1 cellular context compared by ENCODE assay signal in genomic region chr11:17276236-17277023, GRCh38.
TF ChIP-seq lines count a peak whose summit lies in the region.

NUCB2 (plus strand) TSS chr11:17276739; CDS start chr11:17295324, 18,585 bp downstream.

TF ChIP-seq in K562, 482 proteins besides CTCF, POLR2A, EP300 and RAD21 (continued from another document and continues in another):
- TF ChIP-seq POLR2AphosphoS5 (IDR thresholded peaks at IDR 0.05; ENCODE audit: control insufficient read depth, insufficient read depth, low read depth, low read length) (peak; percentile 14), PRDM10 (IDR thresholded peaks at IDR 0.05; ENCODE audit: partially characterized antibody) (peak; percentile 90), ZNF280B (CRISPR knock-in tag; IDR thresholded peaks at IDR 0.05) (no peak), NCOA1 (IDR thresholded peaks at IDR 0.05; ENCODE audit: low read depth) (no peak), NUFIP1 (IDR thresholded peaks at IDR 0.05; ENCODE audit: partially characterized antibody) (no peak), ZBTB49 (CRISPR knock-in tag; IDR thresholded peaks at IDR 0.05; ENCODE audit: borderline replicate concordance) (0 out of 2 replicates have a peak, but pooled peaks have one; percentile 57), CHD2 (IDR thresholded peaks at IDR 0.05; ENCODE audit: low read depth, low read length) (peak; percentile 88), ZNF3 (CRISPR knock-in tag; IDR thresholded peaks at IDR 0.05) (no peak), SIN3B (IDR thresholded peaks at IDR 0.05; ENCODE audit: low read depth) (no peak), TGIF2 (CRISPR knock-in tag; IDR thresholded peaks at IDR 0.05) (0 out of 2 replicates have a peak, but pooled peaks have one; percentile 18), FOXO4 (CRISPR knock-in tag; IDR thresholded peaks at IDR 0.05) (no peak), MEF2D (tag; conservative IDR thresholded peaks at IDR 0.05; ENCODE audit: low read depth) (no peak), C11orf30 (IDR thresholded peaks at IDR 0.05; ENCODE audit: low read depth) (peak; percentile 71), TBP (optimal IDR thresholded peaks at IDR 0.05; ENCODE audit: low read depth, low read length) (peak; percentile 57), GTF2F1 (IDR thresholded peaks at IDR 0.05; ENCODE audit: low read depth, low read length) (no peak), ZNF408 (CRISPR knock-in tag; IDR thresholded peaks at IDR 0.05; ENCODE audit: low read depth) (no peak), MLX (CRISPR knock-in tag; conservative IDR thresholded peaks at IDR 0.05) (no peak), TAF15 (IDR thresholded peaks at IDR 0.05; ENCODE audit: low read depth, low read length) (no peak), RBM22 (IDR thresholded peaks at IDR 0.05; ENCODE audit: low read depth, low read length, poor library complexity, severe bottlenecking) (peak; percentile 95), FOXP1 (CRISPR knock-in tag; IDR thresholded peaks at IDR 0.05) (no peak), TEAD2 (tag; IDR thresholded peaks at IDR 0.05) (no peak), ZBTB17 (CRISPR knock-in tag; IDR thresholded peaks at IDR 0.05) (peak; percentile 73; the same call in 1 of the 2 replicates), FOXJ2 (tag; IDR thresholded peaks at IDR 0.05) (no peak), KLF16 (IDR thresholded peaks at IDR 0.05) (0 out of 2 replicates have a peak, but pooled peaks have one; percentile 13), HNRNPUL1 (IDR thresholded peaks at IDR 0.05; ENCODE audit: low read length) (no peak), EZH2 (IDR thresholded peaks at IDR 0.05; ENCODE audit: borderline replicate concordance, low read depth, low read length) (no peak), NR2F6 (CRISPR knock-in tag; IDR thresholded peaks at IDR 0.05) (no peak), ARID3A (IDR thresholded peaks at IDR 0.05; ENCODE audit: borderline replicate concordance, low read depth, low read length) (no peak), PTTG1 (tag; IDR thresholded peaks at IDR 0.05; ENCODE audit: low read depth) (no peak), STAT6 (CRISPR knock-in tag; IDR thresholded peaks at IDR 0.05) (no peak), ZNF507 (tag; conservative IDR thresholded peaks at IDR 0.05) (no peak), MTF1 (CRISPR knock-in tag; IDR thresholded peaks at IDR 0.05; ENCODE audit: borderline replicate concordance) (no peak), HMGN3 (IDR thresholded peaks at IDR 0.05; ENCODE audit: borderline replicate concordance, extremely low read depth, insufficient read length, low read depth, low read length) (peak; percentile 74), NFRKB (IDR thresholded peaks at IDR 0.05; ENCODE audit: low read depth) (peak; percentile 83), JUND (IDR thresholded peaks at IDR 0.05; ENCODE audit: borderline replicate concordance, low read depth, low read length) (peak; percentile 27; the same call in 1 of the 2 replicates), JUND (tag; IDR thresholded peaks at IDR 0.05; ENCODE audit: borderline replicate concordance, low read depth, low read length) (no peak), HNRNPH1 (optimal IDR thresholded peaks at IDR 0.05; ENCODE audit: low read depth, low read length) (no peak), ZNF24 (IDR thresholded peaks at IDR 0.05) (no peak), ERF (CRISPR knock-in tag; IDR thresholded peaks at IDR 0.05) (peak; percentile 88), HDAC6 (IDR thresholded peaks at IDR 0.05; ENCODE audit: low read depth, low read length) (no peak), ZNF12 (CRISPR knock-in tag; IDR thresholded peaks at IDR 0.05) (peak; percentile 73), ETS2 (tag; IDR thresholded peaks at IDR 0.05; ENCODE audit: borderline replicate concordance, poor library complexity, severe bottlenecking) (no peak), ZNF511 (CRISPR knock-in tag; IDR thresholded peaks at IDR 0.05) (peak; percentile 80), SMARCB1 (IDR thresholded peaks at IDR 0.05; ENCODE audit: insufficient read length, low read depth) (no peak), SMARCC2 (IDR thresholded peaks at IDR 0.05; ENCODE audit: low read depth) (0 out of 2 replicates have a peak, but pooled peaks have one; percentile 15), THAP12 (CRISPR knock-in tag; IDR thresholded peaks at IDR 0.05) (peak; percentile 37), MEIS2 (IDR thresholded peaks at IDR 0.05; ENCODE audit: partially characterized antibody) (peak; percentile 20), ZC3H4 (CRISPR knock-in tag; IDR thresholded peaks at IDR 0.05; ENCODE audit: borderline replicate concordance) (no peak), CHCHD3 (CRISPR knock-in tag; IDR thresholded peaks at IDR 0.05) (no peak), PHF8 (IDR thresholded peaks at IDR 0.05; ENCODE audit: borderline replicate concordance, low read length) (peak; percentile 94), NCOA2 (IDR thresholded peaks at IDR 0.05; ENCODE audit: partially characterized antibody in 2 of 2) (no peak), HIVEP1 (CRISPR knock-in tag; IDR thresholded peaks at IDR 0.05) (peak; percentile 17; the same call in 1 of the 2 replicates), HDAC2 (IDR thresholded peaks at IDR 0.05) (no peak; the same call in 1 of the 2 replicates), ZFPM2 (CRISPR knock-in tag; IDR thresholded peaks at IDR 0.05) (no peak), ZNF232 (CRISPR knock-in tag; IDR thresholded peaks at IDR 0.05) (no peak)
